ENCODE assay signal across 8 cellular contexts in the genomic region with DNA sequence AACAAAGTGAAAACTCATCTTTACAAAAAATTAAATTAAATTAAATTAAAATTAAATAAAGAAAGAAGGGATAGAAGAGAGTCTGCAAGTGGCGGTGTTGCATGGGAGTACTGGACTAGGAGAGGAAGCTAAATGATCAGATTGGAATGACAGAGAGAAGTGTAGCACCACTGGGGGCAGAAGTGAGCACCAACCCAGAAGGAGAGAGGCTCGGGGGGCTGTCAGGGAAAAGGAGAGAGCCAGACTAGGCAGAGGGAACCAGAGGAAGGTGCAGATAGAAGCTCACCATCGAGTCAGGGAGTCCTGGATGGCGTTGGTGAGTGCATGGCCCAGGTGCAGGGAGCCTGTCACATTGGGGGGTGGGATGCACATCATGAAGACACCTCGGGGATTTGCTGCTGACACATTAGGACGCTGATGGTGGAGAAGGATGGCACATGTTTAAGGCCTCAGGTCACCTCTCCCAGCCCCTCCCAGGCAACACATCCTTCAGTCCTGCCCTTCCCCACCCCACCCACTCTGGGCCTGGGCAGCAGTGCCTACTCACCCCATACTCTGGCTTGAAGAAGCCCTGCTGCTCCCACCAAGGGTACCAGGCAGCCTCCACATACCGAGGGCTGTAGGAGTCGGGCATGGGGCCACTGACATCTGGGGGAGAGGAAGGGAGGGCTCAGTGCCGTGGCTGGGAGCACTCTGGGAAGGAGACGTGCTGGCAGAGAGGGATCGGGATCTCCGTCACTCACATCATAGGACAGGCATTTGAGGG. TPM values are rescaled to one million over a fixed set of nuclear protein-coding genes. Genes with fewer than 3 reads are reported as not detected.
DNase-seq lines count a peak whose midpoint lies in the region; TF ChIP-seq lines count a peak whose summit lies in the region.

No MANE protein-coding gene starts in this region.

- TF ChIP-seq CTCF in dorsolateral prefrontal cortex (IDR thresholded peaks at IDR 0.05 in 54 of 56, conservative IDR thresholded peaks at IDR 0.05 in 2 of 56; ENCODE audit: low read depth in 1 of 56, partially characterized antibody in 56 of 56) (peak in 54 of 56 donors; percentile 22 to 69 (median 50)), nephron progenitor cell (IDR thresholded peaks at IDR 0.05) (peak; percentile 57)

- peaks cover 43% of the 10 kb centered on the region for H3K36me3 Mint-ChIP-seq in nephron progenitor cell (ENCODE audit: low read depth)

- H3K36me3 ChIP-seq in SJCRH30: peaks cover 38% of the 10 kb centered on the region

- no peaks in the 10 kb centered on the region for H3K9me3 ChIP-seq in SJCRH30 (replicated peaks)

- H3K27me3 Mint-ChIP-seq in nephron progenitor cell (ENCODE audit: low read depth, poor library complexity): no peaks in the 10 kb centered on the region

- no peaks in the 10 kb centered on the region for H3K4me1 ChIP-seq in SJCRH30

- no peaks in the 10 kb centered on the region for H3K27me3 ChIP-seq in SJCRH30
- no peaks in the 10 kb centered on the region for H3K27me3 ChIP-seq in dorsolateral prefrontal cortex

- DNase-seq in SKM-1 treated with dmso at 0.1 percent for 144 hours (lab: John Stamatoyannopoulos, UW; ENCODE audit: unreplicated experiment) (peak; percentile 33), SKM-1 (lab: John Stamatoyannopoulos, UW; ENCODE audit: unreplicated experiment) (no peak), HuH-7 (ENCODE audit: low spot score) (peak; percentile 85), SJCRH30 (peak; percentile 52 to 70), dorsolateral prefrontal cortex (peak in 3 of 10 donors; percentile 27 to 67 (median 42)), nephron progenitor cell (peak; percentile 78), T-helper 9 cell (no peak), cortex of kidney (lab: John Stamatoyannopoulos, UW) (no peak)

- no peaks in the 10 kb centered on the region for H3K9me3 Mint-ChIP-seq in nephron progenitor cell

- H3K27ac Mint-ChIP-seq in nephron progenitor cell: peak overlapping the region; percentile 66

- H3K27ac ChIP-seq in SJCRH30: no peak overlapping the region
- H3K27ac ChIP-seq in dorsolateral prefrontal cortex: peak overlapping the region in 9 of 59 donors; percentile 11 to 59 (median 26)

- H3K4me3 ChIP-seq in SJCRH30 (no peak overlapping the region), dorsolateral prefrontal cortex (no peak overlapping the region)

- H3K4me3 Mint-ChIP-seq in nephron progenitor cell: peak overlapping the region; percentile 36

- H3K4me1 Mint-ChIP-seq in nephron progenitor cell: peaks cover 48% of the 10 kb centered on the region

- intact Hi-C loops in dorsolateral prefrontal cortex (cut with DNase I): loop anchor here in 1 of 2 donors (10.0 kb wide), 2 partner anchors 163 to 247 kb away; partner anchors contain the start of genes ATP6V1G2, DDX39B, NELFE and NFKBIL1

RNA-seq across cellular contexts. Expression of gene VARS1, which starts 4.0 kb away (rescaled TPM):
- total RNA-seq in SJCRH30 (2014; rRNA removed; shearing (Covaris generic)): 42.5 and 45.8 TPM in 2 replicates
- 10 to 100 TPM; 36.7 to 78.7 (median 56.4) TPM for total RNA-seq in dorsolateral prefrontal cortex

RNA-seq across cellular contexts. Expression of gene VWA7, which starts 14.4 kb away (rescaled TPM):
- total RNA-seq in SJCRH30 (2014; rRNA removed; shearing (Covaris generic)): 0.28 and 0.34 TPM in 2 replicates
- total RNA-seq in dorsolateral prefrontal cortex: 10 to 100 TPM in 116 of 120 experiments, 1 to 10 TPM in 4; 5.9 to 42.6 (median 21.4) TPM

RNA-seq across cellular contexts. Expression of gene LSM2, which starts 15.3 kb away (rescaled TPM):
- 90.1 and 106 TPM in 2 replicates for total RNA-seq in SJCRH30 (2014; rRNA removed; shearing (Covaris generic))
- total RNA-seq in dorsolateral prefrontal cortex: 10 to 100 TPM; 14.4 to 37.9 (median 25.8) TPM

RNA-seq across cellular contexts. Expression of gene HSPA1L, which starts 23.6 kb away (rescaled TPM):
- 0.10 and 0.14 TPM in 2 replicates for total RNA-seq in SJCRH30 (2014; rRNA removed; shearing (Covaris generic))
- total RNA-seq in dorsolateral prefrontal cortex: 10 to 100 TPM in 3 of 120 experiments, 1 to 10 TPM in 117; 3.0 to 12.0 (median 5.5) TPM

RNA-seq across cellular contexts. Expression of gene HSPA1A, which starts 23.8 kb away (rescaled TPM):
- 0.56 TPM in 1 of 2 replicates, not detected in the other for total RNA-seq in SJCRH30 (2014; rRNA removed; shearing (Covaris generic))
- 1,000 to 10,000 TPM in 12 of 120 experiments, 100 to 1,000 TPM in 96, 10 to 100 TPM in 12; 73.4 to 4,082 (median 220) TPM for total RNA-seq in dorsolateral prefrontal cortex

Comparison
In these comparisons a context has a peak if more than half of its experiments do, and no peak if none do; other contexts are left out.
1. DNase-seq: peak in SKM-1 treated with dmso at 0.1 percent for 144 hours (single experiment), HuH-7 (single experiment), SJCRH30 (2 of 2) and nephron progenitor cell (single experiment); none in SKM-1 (single experiment), T-helper 9 cell (single experiment) and cortex of kidney (single experiment).